ENCODE assay signal across 11 cellular contexts in genomic region chr3:31472479-31473390, GRCh38. TPM values are rescaled to one million over a fixed set of nuclear protein-coding genes. Genes with fewer than 3 reads are reported as not detected.
A peak's percentile ranks its signal among the peaks of the same experiment; 100 is the strongest.
DNase-seq lines count a peak whose midpoint lies in the region; ATAC-seq and FAIRE-seq lines count a peak whose summit lies in the region.
"Had no signal": no experiment of that assay in that cellular context is flagged by ENCODE, and none has a peak within 500 bp of the region (broad histone marks: within the 10 kb centered on the region; RNA-seq: fewer than 3 reads in every experiment).

No MANE protein-coding gene starts in this region.

- no peak overlapping the region for H3K4me3 Mint-ChIP-seq in natural killer cell treated with Interleukin-12 subunit alpha and Interleukin-12 subunit beta and Interleukin-15 and Interleukin-18, amount 100 ng/mL, for 72 hours

- ATAC-seq in natural killer cell treated with Interleukin-12 subunit alpha and Interleukin-12 subunit beta and Interleukin-15 and Interleukin-18, amount 100 ng/mL, for 72 hours, result peak; percentile 82 to 93
- ATAC-seq: Panc1 had no signal

- H3K27me3 Mint-ChIP-seq in natural killer cell treated with Interleukin-12 subunit alpha and Interleukin-12 subunit beta and Interleukin-15 and Interleukin-18, amount 100 ng/mL, for 72 hours, result peaks cover 6 to 8% of the 10 kb centered on the region in 2 donors

- no peak for FAIRE-seq in urothelium cell line (lab: Jason Lieb, UNC)
- FAIRE-seq: GM18507 had no signal

- peaks cover 16% of the 10 kb centered on the region for H3K9me3 Mint-ChIP-seq in natural killer cell treated with Interleukin-12 subunit alpha and Interleukin-12 subunit beta and Interleukin-15 and Interleukin-18, amount 100 ng/mL, for 72 hours

- peaks cover 11% of the 10 kb centered on the region for H3K36me3 Mint-ChIP-seq in natural killer cell treated with Interleukin-12 subunit alpha and Interleukin-12 subunit beta and Interleukin-15 and Interleukin-18, amount 100 ng/mL, for 72 hours

- peaks cover 16 to 19% of the 10 kb centered on the region in 2 donors for H3K4me1 Mint-ChIP-seq in natural killer cell treated with Interleukin-12 subunit alpha and Interleukin-12 subunit beta and Interleukin-15 and Interleukin-18, amount 100 ng/mL, for 72 hours (ENCODE audit: low read depth in 2 of 2)

- DNase-seq in Daoy (ENCODE audit: low read depth) (peak; percentile 80), NCI-H226 (peak; percentile 4), amniotic epithelial cell (ENCODE audit: low read depth) (peak; percentile 83), NCI-H524 (lab: John Stamatoyannopoulos, UW) (no peak), hepatic stellate cell (ENCODE audit: low spot score) (no peak), occipital lobe (lab: John Stamatoyannopoulos, UW) (no peak), urothelium cell line (ENCODE audit: low spot score) (no peak)
- DNase-seq in natural killer cell treated with Interleukin-12 subunit alpha and Interleukin-12 subunit beta and Interleukin-15 and Interleukin-18, amount 100 ng/mL, for 72 hours (ENCODE audit: low spot score), result peak; percentile 82
- DNase-seq: ovary had no signal

- H3K27ac Mint-ChIP-seq in natural killer cell treated with Interleukin-12 subunit alpha and Interleukin-12 subunit beta and Interleukin-15 and Interleukin-18, amount 100 ng/mL, for 72 hours, result peak overlapping the region in 1 of 2 donors; percentile 20

RNA-seq across cellular contexts. Expression of gene STT3B, which starts 60.0 kb away (rescaled TPM):
- 74.7 and 85.9 TPM in 2 replicates for total RNA-seq in Daoy (2014; rRNA removed; shearing (Covaris generic))
- 100 to 1,000 TPM; 131 to 160 TPM for total RNA-seq in natural killer cell treated with Interleukin-12 subunit alpha and Interleukin-12 subunit beta and Interleukin-15 and Interleukin-18, amount 100 ng/mL, for 72 hours
- total RNA-seq in occipital lobe, result 191 TPM

Comparison
In these comparisons a context has a peak if more than half of its experiments do, and no peak if none do; other contexts are left out.
1. DNase-seq: peak in Daoy (single experiment), NCI-H226 (single experiment), amniotic epithelial cell (single experiment) and natural killer cell treated with Interleukin-12 subunit alpha and Interleukin-12 subunit beta and Interleukin-15 and Interleukin-18, amount 100 ng/mL, for 72 hours (single experiment); none in NCI-H524 (0 of 2), hepatic stellate cell (single experiment), occipital lobe (single experiment) and urothelium cell line (single experiment).